In genomic region chr7:33422825-33423645, GRCh38 we compare ENCODE assay signal across 10 cellular contexts.
A peak's percentile ranks its signal among the peaks of the same experiment; 100 is the strongest.
DNase-seq lines count a peak whose midpoint lies in the region; ATAC-seq and TF ChIP-seq lines count a peak whose summit lies in the region.
"Had no signal": no experiment of that assay in that cellular context is flagged by ENCODE, and none has a peak within 500 bp of the region (broad histone marks: within the 10 kb centered on the region; RNA-seq: fewer than 3 reads in every experiment).

No MANE protein-coding gene starts in this region.

- no peak overlapping the region for H3K4me3 Mint-ChIP-seq in chondrocyte (ENCODE audit: unreplicated experiment)
- no peak overlapping the region for H3K4me3 Mint-ChIP-seq in activated CD4-positive, alpha-beta T cell treated with anti-CD3 and anti-CD28 coated beads, Interleukin-2, amount 10 ng/mL, durations not matched to agents 7 days and 5 days

- peak; percentile 54 for ATAC-seq in GM18868 (IDR thresholded peaks at IDR 0.05; ENCODE audit: unreplicated experiment)
- peak; percentile 60 for ATAC-seq in GM21723 (IDR thresholded peaks at IDR 0.05; ENCODE audit: unreplicated experiment)
- ATAC-seq in HG03103 (IDR thresholded peaks at IDR 0.05; ENCODE audit: low read depth, unreplicated experiment), result peak; percentile 35
- ATAC-seq: left colon; stimulated activated naive CD8-positive, alpha-beta T cell treated with anti-CD3 and anti-CD28 coated beads, Interleukin-15, Interleukin-2, amounts not matched to agents 100 U/mL and 50 U/mL, for 24 hours had no signal

- no peak for TF ChIP-seq CTCF in chondrocyte (IDR thresholded peaks at IDR 0.05)

- no peaks in the 10 kb centered on the region for H3K27me3 Mint-ChIP-seq in chondrocyte (ENCODE audit: low read depth)
- H3K27me3 Mint-ChIP-seq in activated CD4-positive, alpha-beta T cell treated with anti-CD3 and anti-CD28 coated beads, Interleukin-2, amount 10 ng/mL, durations not matched to agents 7 days and 5 days, result no peaks in the 10 kb centered on the region

- DNase-seq in chondrocyte (ENCODE audit: low spot score), result no peak
- no peak for DNase-seq in activated CD4-positive, alpha-beta T cell treated with anti-CD3 and anti-CD28 coated beads, Interleukin-2, amount 10 ng/mL, durations not matched to agents 7 days and 5 days
- DNase-seq in NCI-H82 treated with DMSO at 0.1 percent for 48 hours (lab: John Stamatoyannopoulos, UW; ENCODE audit: unreplicated experiment), result no peak
- DNase-seq in superior temporal gyrus (ENCODE audit: extremely low spot score), result no peak
- no peak for DNase-seq in NCI-H524 treated with DMSO at 0.1 percent for 48 hours (lab: John Stamatoyannopoulos, UW)
- DNase-seq: left colon had no signal

- no peaks in the 10 kb centered on the region for H3K36me3 Mint-ChIP-seq in chondrocyte (ENCODE audit: low read depth)
- no peaks in the 10 kb centered on the region for H3K36me3 Mint-ChIP-seq in activated CD4-positive, alpha-beta T cell treated with anti-CD3 and anti-CD28 coated beads, Interleukin-2, amount 10 ng/mL, durations not matched to agents 7 days and 5 days (ENCODE audit: low read depth)

- H3K27ac Mint-ChIP-seq in chondrocyte (ENCODE audit: unreplicated experiment), result peak overlapping the region; percentile 20
- no peak overlapping the region for H3K27ac Mint-ChIP-seq in activated CD4-positive, alpha-beta T cell treated with anti-CD3 and anti-CD28 coated beads, Interleukin-2, amount 10 ng/mL, durations not matched to agents 7 days and 5 days

- CTCF ChIA-PET in activated CD4-positive, alpha-beta T cell treated with anti-CD3 and anti-CD28 coated beads, Interleukin-2, amount 10 ng/mL, durations not matched to agents 7 days and 5 days (lab: Charles Lee), result interaction anchor here (0.6 kb wide), 1 partner anchor 142 kb away, joined by 3 read pairs; no protein-coding TSS in a partner anchor

- POLR2A ChIA-PET in activated CD4-positive, alpha-beta T cell treated with anti-CD3 and anti-CD28 coated beads, Interleukin-2, amount 10 ng/mL, durations not matched to agents 7 days and 5 days (lab: Charles Lee), result no interaction called here

- H3K4me1 Mint-ChIP-seq in chondrocyte (ENCODE audit: low read depth), result no peaks in the 10 kb centered on the region
- H3K4me1 Mint-ChIP-seq in activated CD4-positive, alpha-beta T cell treated with anti-CD3 and anti-CD28 coated beads, Interleukin-2, amount 10 ng/mL, durations not matched to agents 7 days and 5 days, result no peaks in the 10 kb centered on the region

- H3K9me3 Mint-ChIP-seq in chondrocyte (ENCODE audit: low read depth), result no peaks in the 10 kb centered on the region
- no peaks in the 10 kb centered on the region for H3K9me3 Mint-ChIP-seq in activated CD4-positive, alpha-beta T cell treated with anti-CD3 and anti-CD28 coated beads, Interleukin-2, amount 10 ng/mL, durations not matched to agents 7 days and 5 days
